Comparison of ENCODE assay signal across 11 cellular contexts in the genomic region with DNA sequence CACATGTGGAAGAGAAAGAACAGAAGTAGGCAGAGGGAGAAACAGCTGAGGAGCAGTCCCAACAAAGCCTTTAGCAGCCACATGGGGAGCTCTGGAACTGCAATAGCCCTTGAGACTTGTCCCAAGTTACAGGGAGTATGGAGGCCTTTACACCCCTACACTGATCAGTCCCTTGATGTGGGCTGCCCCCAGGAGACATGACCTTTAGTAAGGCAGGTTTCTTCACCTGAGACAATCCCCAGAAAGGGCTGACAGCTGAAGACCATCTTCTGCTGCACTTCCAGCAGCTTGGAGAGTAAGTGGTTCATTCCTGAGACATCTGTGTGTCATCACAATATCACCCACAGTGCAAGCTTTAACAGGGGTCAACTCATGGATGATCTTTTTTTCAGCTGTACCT. TPM values are rescaled to one million over a fixed set of nuclear protein-coding genes. Genes with fewer than 3 reads are reported as not detected.
A peak's percentile ranks its signal among the peaks of the same experiment; 100 is the strongest.
DNase-seq lines count a peak whose midpoint lies in the region; ATAC-seq and TF ChIP-seq lines count a peak whose summit lies in the region.
"Had no signal": no experiment of that assay in that cellular context is flagged by ENCODE, and none has a peak within 500 bp of the region (broad histone marks: within the 10 kb centered on the region; RNA-seq: fewer than 3 reads in every experiment).

No MANE protein-coding gene starts in this region.

- H2AK5ac ChIP-seq in mesenchymal stem cell (ENCODE audit: low read length, severe bottlenecking) = peak overlapping the region; percentile 43

- H3K4ac ChIP-seq in mesenchymal stem cell (ENCODE audit: low read depth in 1 of 2, low read length in 2 of 2) = no peak overlapping the region

- no peak overlapping the region for H2BK15ac ChIP-seq in mesenchymal stem cell (ENCODE audit: low read depth, poor library complexity, severe bottlenecking)

- POLR2A ChIA-PET in HCT116 (lab: Charles Lee) = interaction anchor here (1.0 kb wide), 1 partner anchor 8 kb away, joined by 4 read pairs; the partner anchor contains the start of gene SNAPC1

- DNase-seq in ELR (ENCODE audit: low read depth) (peak; percentile 57), HCT116 (ENCODE audit: low read depth, low spot score) (no peak), amniotic epithelial cell (ENCODE audit: low read depth) (peak; percentile 53), mesenchymal stem cell (peak; percentile 50), retina (no peak), foreskin melanocyte (no peak), Right ventricle myocardium inferior (ENCODE audit: missing footprints) (no peak)
- DNase-seq: activated CD4-positive, alpha-beta T cell treated with anti-CD3 and anti-CD28 coated beads, Interleukin-2, amount 50 U/mL, for 4 hours; DMS79 had no signal

- peaks cover 4% of the 10 kb centered on the region for H3K79me1 ChIP-seq in mesenchymal stem cell (replicated peaks; ENCODE audit: low read length, poor library complexity, severe bottlenecking)

- H3K79me2 ChIP-seq in HCT116 (ENCODE audit: insufficient read depth, low read length) = peaks cover 8% of the 10 kb centered on the region; the same call in 1 of the 2 replicates

- H4K91ac ChIP-seq in mesenchymal stem cell (ENCODE audit: low read length) = no peak overlapping the region

- no peak overlapping the region for H3K4me3 ChIP-seq in HCT116 (replicated peaks in 1 of 2; ENCODE audit: low read depth in 1 of 2, low read length in 2 of 2)
- H3K4me3 ChIP-seq in mesenchymal stem cell (ENCODE audit: insufficient read depth in 1 of 2, low read depth in 1 of 2, low read length in 2 of 2) = no peak overlapping the region
- H3K4me3 ChIP-seq: right atrium auricular region had no signal

- H2BK5ac ChIP-seq in mesenchymal stem cell (ENCODE audit: low read depth, low read length, poor library complexity, severe bottlenecking) = no peak overlapping the region

- peak in 2 of 3 experiments; percentile 14 to 33; a peak in 3 of 6 replicates for TF ChIP-seq CTCF in HCT116 (IDR thresholded peaks at IDR 0.05 in 2 of 3, conservative IDR thresholded peaks at IDR 0.05 in 1 of 3; ENCODE audit: borderline replicate concordance in 1 of 3, insufficient read depth in 1 of 3, low read depth in 2 of 3, low read length in 2 of 3)

- H2AFZ ChIP-seq in HCT116 (ENCODE audit: low read depth, low read length, poor library complexity, severe bottlenecking) (no peak overlapping the region), mesenchymal stem cell (ENCODE audit: low read depth, low read length) (no peak overlapping the region)

- no peak overlapping the region for H3K23ac ChIP-seq in mesenchymal stem cell (ENCODE audit: low read length in 2 of 2)

- H3K9me2 ChIP-seq in HCT116 (ENCODE audit: insufficient read depth) = no peaks in the 10 kb centered on the region

- TF ChIP-seq POLR2A in HCT116 (IDR thresholded peaks at IDR 0.05; ENCODE audit: borderline replicate concordance, extremely low read depth, insufficient read depth, insufficient read length) = no peak

- TF ChIP-seq RAD21 in HCT116 (IDR thresholded peaks at IDR 0.05; ENCODE audit: low read depth) = no peak

- no peak overlapping the region for H3K4me2 ChIP-seq in HCT116 (ENCODE audit: low read length)
- H3K4me2 ChIP-seq in mesenchymal stem cell (ENCODE audit: low read length, poor library complexity, severe bottlenecking) = no peak overlapping the region
- H3K4me2 ChIP-seq: KMS-11 had no signal

- no peak overlapping the region for H2BK120ac ChIP-seq in mesenchymal stem cell (ENCODE audit: low read depth, low read length)

- no peak overlapping the region for H3K9ac ChIP-seq in HCT116 (ENCODE audit: low read length)
- no peak overlapping the region for H3K9ac ChIP-seq in mesenchymal stem cell (ENCODE audit: low read length)
- H3K9ac ChIP-seq: KMS-11 had no signal

- H4K20me1 ChIP-seq in HCT116 (ENCODE audit: insufficient read depth) = no peaks in the 10 kb centered on the region

- H3K9me3 ChIP-seq in HCT116 (ENCODE audit: control insufficient read depth in 1 of 2, insufficient read depth in 1 of 2, low read depth in 1 of 2, low read length in 2 of 2) = no peaks in the 10 kb centered on the region
- H3K9me3 ChIP-seq in mesenchymal stem cell (ENCODE audit: control insufficient read depth, low read length) = no peaks in the 10 kb centered on the region
- H3K9me3 ChIP-seq: right atrium auricular region had no signal

- no TSS peak for BruUV-seq in HCT116 (replicated peaks; lab: Mats Ljungman, UMichigan)

- H3K27me3 ChIP-seq in HCT116 (ENCODE audit: insufficient read depth, low read length) (no peaks in the 10 kb centered on the region), mesenchymal stem cell (ENCODE audit: control insufficient read depth in 1 of 2, insufficient read depth in 1 of 2, low read length in 2 of 2) (no peaks in the 10 kb centered on the region)
- H3K27me3 ChIP-seq: right atrium auricular region had no signal

- no peaks in the 10 kb centered on the region for H3K36me3 ChIP-seq in HCT116 (ENCODE audit: control insufficient read depth in 1 of 2, insufficient read depth in 2 of 2, low read length in 2 of 2)
- H3K36me3 ChIP-seq in mesenchymal stem cell (ENCODE audit: control insufficient read depth in 1 of 2, insufficient read depth in 2 of 2, low read depth in 1 of 2, low read length in 2 of 2) = peaks cover 12 to 20% of the 10 kb centered on the region in 2 experiments
- H3K36me3 ChIP-seq: right atrium auricular region had no signal

- no peak for ATAC-seq in HCT116
- ATAC-seq in Right ventricle myocardium inferior = no peak

- H3K4me1 ChIP-seq in HCT116 (ENCODE audit: control insufficient read depth in 1 of 2, insufficient read depth in 2 of 2, low read length in 2 of 2) (peaks cover 8 to 38% of the 10 kb centered on the region in 2 experiments; a peak in 3 of 4 replicates), mesenchymal stem cell (ENCODE audit: control insufficient read depth, insufficient read depth, low read depth, low read length) (peaks cover 11% of the 10 kb centered on the region)
- H3K4me1 ChIP-seq: right atrium auricular region had no signal

- CTCF ChIA-PET in HCT116 (lab: Charles Lee) = no interaction called here

- H3K27ac ChIP-seq in HCT116 (ENCODE audit: low read depth, low read length) = no peak overlapping the region
- peak overlapping the region; percentile 94 for H3K27ac ChIP-seq in mesenchymal stem cell (ENCODE audit: low read length, poor library complexity, severe bottlenecking)
- H3K27ac ChIP-seq: KMS-11 had no signal

- RAD21 ChIA-PET in HCT116 (lab: Charles Lee; ENCODE audit: low non-redundant PET in 1 of 2, low total read pairs in 2 of 2, uncharacterized antibody in 2 of 2, unreplicated experiment in 2 of 2) = no interaction called here

- no peak overlapping the region for H3K14ac ChIP-seq in mesenchymal stem cell (ENCODE audit: low read length in 2 of 2)

- H3K18ac ChIP-seq in mesenchymal stem cell (ENCODE audit: low read depth in 1 of 2, low read length in 2 of 2) = peak overlapping the region in 1 of 2 experiments; percentile 37

- no peak overlapping the region for H4K8ac ChIP-seq in mesenchymal stem cell (ENCODE audit: low read length)

- intact Hi-C loops in HCT116 (cut with micrococcal nuclease) (loop anchor here (5.0 kb wide), 1 partner anchor 84 kb away; no protein-coding TSS in a partner anchor), Right ventricle myocardium inferior (cut with DNase I) (loop anchor here (5.0 kb wide), 1 partner anchor 56 kb away; the partner anchor contains the start of gene HIF1A)

- no peak overlapping the region for H2BK12ac ChIP-seq in mesenchymal stem cell (ENCODE audit: low read length in 2 of 2)

TF ChIP-seq in HCT116, 20 proteins besides CTCF, POLR2A, EP300 and RAD21 (continues in another document):
- TF ChIP-seq EZH2phosphoT487 (IDR thresholded peaks at IDR 0.05; ENCODE audit: borderline replicate concordance) = no peak
- TF ChIP-seq JUND (IDR thresholded peaks at IDR 0.05) = no peak
- TF ChIP-seq MAX (IDR thresholded peaks at IDR 0.05) = no peak
- no peak for TF ChIP-seq ELF1 (IDR thresholded peaks at IDR 0.05; ENCODE audit: borderline replicate concordance, low read depth)
- TF ChIP-seq REST (IDR thresholded peaks at IDR 0.05; ENCODE audit: low read depth) = no peak

RNA-seq across cellular contexts. Expression of gene SNAPC1, which starts 8.6 kb away (rescaled TPM):
- 8.2 TPM for total RNA-seq in HCT116 (2021; ENCODE audit: unreplicated experiment)
- 4.7 and 7.2 TPM in 2 replicates for polyA plus RNA-seq in HCT116 (2012)
- 9.9 TPM for polyA plus RNA-seq in mesenchymal stem cell (2013, experiment 1 of 2)
- polyA plus RNA-seq in mesenchymal stem cell (2013, experiment 2 of 2) = 10.2 TPM
- total RNA-seq in Right ventricle myocardium inferior = 11.8 TPM

RNA-seq across cellular contexts. Expression of gene HIF1A, which starts 58.3 kb away (rescaled TPM):
- total RNA-seq in HCT116 (2021; ENCODE audit: unreplicated experiment) (113 TPM), Right ventricle myocardium inferior (53.4 TPM)
- polyA plus RNA-seq in HCT116 (2012) = 38.1 and 52.7 TPM in 2 replicates
- 346 TPM for polyA plus RNA-seq in mesenchymal stem cell (2013, experiment 1 of 2)
- polyA plus RNA-seq in mesenchymal stem cell (2013, experiment 2 of 2) = 339 TPM

RNA-seq across cellular contexts. Expression of gene SYT16, which starts 58.9 kb away (rescaled TPM):
- total RNA-seq in HCT116 (2021; ENCODE audit: unreplicated experiment) = not detected
- not detected in 2 replicates for polyA plus RNA-seq in HCT116 (2012)
- polyA plus RNA-seq in mesenchymal stem cell (2013, experiment 1 of 2) = 0.11 TPM
- polyA plus RNA-seq in mesenchymal stem cell (2013, experiment 2 of 2) = 0.25 TPM
- total RNA-seq in Right ventricle myocardium inferior = not detected

Comparison
In these comparisons a context has a peak if more than half of its experiments do, and no peak if none do; other contexts are left out.
1. DNase-seq: peak in ELR (single experiment), amniotic epithelial cell (single experiment) and mesenchymal stem cell (single experiment); none in HCT116 (single experiment), retina (single experiment), foreskin melanocyte (single experiment) and Right ventricle myocardium inferior (single experiment).